ENCODE assay signal across 11 cellular contexts in genomic region chr1:19438552-19439196, GRCh38. TPM values are rescaled to one million over a fixed set of nuclear protein-coding genes. Genes with fewer than 3 reads are reported as not detected.
DNase-seq lines count a peak whose midpoint lies in the region; ATAC-seq and TF ChIP-seq lines count a peak whose summit lies in the region.
"Had no signal": no experiment of that assay in that cellular context is flagged by ENCODE, and none has a peak within 500 bp of the region (broad histone marks: within the 10 kb centered on the region; RNA-seq: fewer than 3 reads in every experiment).

No MANE protein-coding gene starts in this region.

- H4K91ac ChIP-seq in mesenchymal stem cell (ENCODE audit: low read length), result peak overlapping the region; percentile 79

- TF ChIP-seq CTCF in mammary epithelial cell (conservative IDR thresholded peaks at IDR 0.05 in 1 of 2, IDR thresholded peaks at IDR 0.05 in 1 of 2; ENCODE audit: extremely low read depth in 1 of 2, insufficient read depth in 1 of 2, low read depth in 1 of 2, low read length in 2 of 2) (no peak), testis (IDR thresholded peaks at IDR 0.05) (no peak), Caco-2 (IDR thresholded peaks at IDR 0.05; ENCODE audit: insufficient read depth in 1 of 2, low read depth in 1 of 2, low read length in 1 of 2, severe bottlenecking in 1 of 2, unreplicated experiment in 1 of 2) (no peak), GM23338 (conservative IDR thresholded peaks at IDR 0.05; ENCODE audit: low read depth in 2 of 2) (no peak)

- no peak for TF ChIP-seq POLR2A in testis (IDR thresholded peaks at IDR 0.05)

- H2BK120ac ChIP-seq in mesenchymal stem cell (ENCODE audit: low read depth, low read length), result peak overlapping the region; percentile 27

- H3K9me2 ChIP-seq in GM23338 (ENCODE audit: insufficient read depth), result no peaks in the 10 kb centered on the region

- no peak overlapping the region for H3K4ac ChIP-seq in mesenchymal stem cell (ENCODE audit: low read depth in 1 of 2, low read length in 2 of 2)

- H2BK15ac ChIP-seq in mesenchymal stem cell (ENCODE audit: low read depth, poor library complexity, severe bottlenecking), result no peak overlapping the region

- peak overlapping the region; percentile 8 for H3K4me2 ChIP-seq in mammary epithelial cell (ENCODE audit: insufficient read depth, low read depth, low read length)
- H3K4me2 ChIP-seq in mesenchymal stem cell (ENCODE audit: low read length, poor library complexity, severe bottlenecking), result no peak overlapping the region
- no peak overlapping the region for H3K4me2 ChIP-seq in GM23338

- peaks cover 95% of the 10 kb centered on the region for H3K79me2 ChIP-seq in mammary epithelial cell (ENCODE audit: insufficient read depth, low read length)
- peaks cover 100% of the 10 kb centered on the region for H3K79me2 ChIP-seq in GM23338 (replicated peaks; ENCODE audit: insufficient read depth)

- H2BK5ac ChIP-seq in mesenchymal stem cell (ENCODE audit: low read depth, low read length, poor library complexity, severe bottlenecking), result no peak overlapping the region

- H3K14ac ChIP-seq in mesenchymal stem cell (ENCODE audit: low read length in 2 of 2), result no peak overlapping the region

- H3K27ac ChIP-seq in mammary epithelial cell (ENCODE audit: insufficient read depth, low read depth, low read length) (peak overlapping the region; percentile 38), mesenchymal stem cell (ENCODE audit: low read length, poor library complexity, severe bottlenecking) (no peak overlapping the region), testis (peak overlapping the region; percentile 92 to 94), GM23338 (ENCODE audit: low read depth) (no peak overlapping the region)

- H3K23ac ChIP-seq in mesenchymal stem cell (ENCODE audit: low read length in 2 of 2), result no peak overlapping the region

- peak overlapping the region; percentile 5 to 74 for H2BK12ac ChIP-seq in mesenchymal stem cell (ENCODE audit: low read length in 2 of 2)

- H2AFZ ChIP-seq in mammary epithelial cell (ENCODE audit: low read depth, low read length) (no peak overlapping the region), mesenchymal stem cell (ENCODE audit: low read depth, low read length) (no peak overlapping the region), GM23338 (no peak overlapping the region)

- peak overlapping the region in 1 of 2 experiments; percentile 40 for H3K18ac ChIP-seq in mesenchymal stem cell (ENCODE audit: low read depth in 1 of 2, low read length in 2 of 2)

- H3K36me3 Mint-ChIP-seq in activated CD4-positive, alpha-beta T cell treated with anti-CD3 and anti-CD28 coated beads, Interleukin-2, amount 10 ng/mL, durations not matched to agents 24 days and 14 days (ENCODE audit: low read depth), result peaks cover 34% of the 10 kb centered on the region
- peaks cover 18% of the 10 kb centered on the region for H3K36me3 Mint-ChIP-seq in Caco-2 (ENCODE audit: insufficient read depth, unreplicated experiment)
- peaks cover 10% of the 10 kb centered on the region; the same call in 2 of the 3 replicates for H3K36me3 Mint-ChIP-seq in GM23338 (ENCODE audit: low read depth)

- H3K4me3 ChIP-seq in mammary epithelial cell (replicated peaks in 1 of 3; ENCODE audit: insufficient read depth in 1 of 3, low read depth in 2 of 3, low read length in 3 of 3), result no peak overlapping the region
- H3K4me3 ChIP-seq in mesenchymal stem cell (ENCODE audit: insufficient read depth in 1 of 2, low read depth in 1 of 2, low read length in 2 of 2), result peak overlapping the region in 1 of 2 experiments; percentile 60
- no peak overlapping the region for H3K4me3 ChIP-seq in testis
- no peak overlapping the region for H3K4me3 ChIP-seq in Caco-2 (ENCODE audit: low read depth, low read length)
- no peak overlapping the region for H3K4me3 ChIP-seq in GM23338

- BruUV-seq in mammary epithelial cell (replicated peaks; lab: Mats Ljungman, UMichigan) (no TSS peak), Caco-2 (replicated peaks; lab: Mats Ljungman, UMichigan) (no TSS peak)

- peaks cover 65% of the 10 kb centered on the region for H3K4me1 Mint-ChIP-seq in activated CD4-positive, alpha-beta T cell treated with anti-CD3 and anti-CD28 coated beads, Interleukin-2, amount 10 ng/mL, durations not matched to agents 24 days and 14 days
- H3K4me1 Mint-ChIP-seq in Caco-2 (ENCODE audit: low read depth, unreplicated experiment) (peaks cover 6% of the 10 kb centered on the region), GM23338 (peaks cover 48% of the 10 kb centered on the region)

- peaks cover 63% of the 10 kb centered on the region for H3K4me1 ChIP-seq in mammary epithelial cell (ENCODE audit: insufficient read depth, low read length)
- H3K4me1 ChIP-seq in mesenchymal stem cell (ENCODE audit: control insufficient read depth, insufficient read depth, low read depth, low read length), result peaks cover 42% of the 10 kb centered on the region
- peaks cover 86% of the 10 kb centered on the region for H3K4me1 ChIP-seq in testis
- no peaks in the 10 kb centered on the region for H3K4me1 ChIP-seq in Caco-2
- peaks cover 34% of the 10 kb centered on the region for H3K4me1 ChIP-seq in GM23338 (ENCODE audit: insufficient read depth)

- peaks cover 8% of the 10 kb centered on the region; the same call in 1 of the 2 replicates for H3F3A ChIP-seq in GM23338 (replicated peaks; ENCODE audit: low read depth)

- H3K79me1 ChIP-seq in mesenchymal stem cell (replicated peaks; ENCODE audit: low read length, poor library complexity, severe bottlenecking), result peaks cover 6% of the 10 kb centered on the region

- in situ Hi-C loops in mammary epithelial cell (cut with MboI; ENCODE audit: low sequenced_read_pairs in 2 of 2), result no loop called here

- no peak overlapping the region for H3K9ac ChIP-seq in mammary epithelial cell (ENCODE audit: insufficient read depth, low read length)
- H3K9ac ChIP-seq in mesenchymal stem cell (ENCODE audit: low read length), result peak overlapping the region; percentile 78

- intact Hi-C loops in activated CD4-positive, alpha-beta T cell treated with anti-CD3 and anti-CD28 coated beads, Interleukin-2, amount 10 ng/mL, durations not matched to agents 24 days and 14 days (cut with micrococcal nuclease), result loop anchor here (5.0 kb wide), 1 partner anchor 39 kb away; no protein-coding TSS in a partner anchor
- intact Hi-C loops in mammary epithelial cell (cut with micrococcal nuclease) (no loop called here), testis (cut with DNase I; ENCODE audit: low total_unique reads) (no loop called here), Caco-2 (cut with micrococcal nuclease; ENCODE audit: unreplicated experiment) (no loop called here)

- dilution Hi-C loops in mammary epithelial cell (cut with HindIII; ENCODE audit: low sequenced_read_pairs), result loop anchor here (10.0 kb wide), 1 partner anchor 46 kb away; the partner anchor contains the start of gene CAPZB

- H4K20me1 ChIP-seq in mammary epithelial cell (ENCODE audit: insufficient read depth, low read length) (peaks cover 2% of the 10 kb centered on the region), GM23338 (replicated peaks; ENCODE audit: insufficient read depth) (peaks cover 89% of the 10 kb centered on the region)

- no peak for ATAC-seq in GM23338
- ATAC-seq: activated CD4-positive, CD25-positive, alpha-beta regulatory T cell treated with anti-CD3 and anti-CD28 coated beads, Interleukin-2, amount 50 U/mL, for 24 hours; stimulated activated naive CD8-positive, alpha-beta T cell treated with anti-CD3 and anti-CD28 coated beads, Interleukin-15, Interleukin-2, amounts not matched to agents 100 U/mL and 50 U/mL, for 24 hours had no signal

- no peaks in the 10 kb centered on the region for H3K27me3 Mint-ChIP-seq in activated CD4-positive, alpha-beta T cell treated with anti-CD3 and anti-CD28 coated beads, Interleukin-2, amount 10 ng/mL, durations not matched to agents 24 days and 14 days
- H3K27me3 Mint-ChIP-seq in Caco-2 (ENCODE audit: insufficient read depth, unreplicated experiment) (no peaks in the 10 kb centered on the region), GM23338 (ENCODE audit: insufficient read depth, low read depth, poor library complexity) (peaks cover 11% of the 10 kb centered on the region)

- peak overlapping the region; percentile 63 for H3K27ac Mint-ChIP-seq in activated CD4-positive, alpha-beta T cell treated with anti-CD3 and anti-CD28 coated beads, Interleukin-2, amount 10 ng/mL, durations not matched to agents 24 days and 14 days
- no peak overlapping the region for H3K27ac Mint-ChIP-seq in Caco-2 (ENCODE audit: unreplicated experiment)
- no peak overlapping the region; the same call in 1 of the 2 replicates for H3K27ac Mint-ChIP-seq in GM23338

- 55% methylated on average over 6 of the region's 18 CpGs for WGBS in mammary epithelial cell (ENCODE audit: low coverage, missing lambda C conversion rate)
- WGBS in mesenchymal stem cell, result 91% methylated on average over 15 of the region's 18 CpGs
- WGBS in testis, 2 donors, result 49 to 54% methylated on average over 16 to 18 of the region's 18 CpGs

- POLR2A ChIA-PET in Caco-2 (lab: Charles Lee), result no interaction called here

- H3K36me3 ChIP-seq in mammary epithelial cell (ENCODE audit: insufficient read depth, low read length) (no peaks in the 10 kb centered on the region), mesenchymal stem cell (ENCODE audit: control insufficient read depth in 1 of 2, insufficient read depth in 2 of 2, low read depth in 1 of 2, low read length in 2 of 2) (peaks cover 18 to 26% of the 10 kb centered on the region in 2 experiments), testis (ENCODE audit: low read depth, missing control alignments) (no peaks in the 10 kb centered on the region), Caco-2 (ENCODE audit: control insufficient read depth, insufficient read depth, low read length) (no peaks in the 10 kb centered on the region), GM23338 (ENCODE audit: insufficient read depth) (no peaks in the 10 kb centered on the region)

- H3K9me3 ChIP-seq in mammary epithelial cell (replicated peaks; ENCODE audit: insufficient read depth, low read length), result no peaks in the 10 kb centered on the region
- no peaks in the 10 kb centered on the region for H3K9me3 ChIP-seq in mesenchymal stem cell (ENCODE audit: control insufficient read depth, low read length)
- no peaks in the 10 kb centered on the region for H3K9me3 ChIP-seq in testis
- H3K9me3 ChIP-seq in Caco-2, result no peaks in the 10 kb centered on the region

- peak overlapping the region; percentile 79 for H2AK5ac ChIP-seq in mesenchymal stem cell (ENCODE audit: low read length, severe bottlenecking)

- H3K4me3 Mint-ChIP-seq in activated CD4-positive, alpha-beta T cell treated with anti-CD3 and anti-CD28 coated beads, Interleukin-2, amount 10 ng/mL, durations not matched to agents 24 days and 14 days, result no peak overlapping the region
- H3K4me3 Mint-ChIP-seq in Caco-2 (ENCODE audit: unreplicated experiment) (no peak overlapping the region), GM23338 (no peak overlapping the region)

- peak overlapping the region; percentile 19 for H4K8ac ChIP-seq in mesenchymal stem cell (ENCODE audit: low read length)

- H3K9me3 Mint-ChIP-seq in activated CD4-positive, alpha-beta T cell treated with anti-CD3 and anti-CD28 coated beads, Interleukin-2, amount 10 ng/mL, durations not matched to agents 24 days and 14 days, result no peaks in the 10 kb centered on the region
- H3K9me3 Mint-ChIP-seq in Caco-2 (ENCODE audit: unreplicated experiment), result no peaks in the 10 kb centered on the region
- H3K9me3 Mint-ChIP-seq in GM23338, result no peaks in the 10 kb centered on the region

- no peak for DNase-seq in activated CD4-positive, alpha-beta T cell treated with anti-CD3 and anti-CD28 coated beads, Interleukin-2, amount 10 ng/mL, durations not matched to agents 24 days and 14 days
- no peak for DNase-seq in activated CD4-positive, alpha-beta T cell treated with anti-CD3 and anti-CD28 coated beads, Interleukin-2, amount 50 U/mL, for 48 hours
- peak; percentile 50 for DNase-seq in mammary epithelial cell
- no peak for DNase-seq in mesenchymal stem cell
- DNase-seq in testis, result no peak
- DNase-seq in NCI-H187 treated with DMSO at 0.1 percent for 48 hours (lab: John Stamatoyannopoulos, UW), result no peak
- no peak for DNase-seq in Caco-2
- no peak for DNase-seq in GM23338 (ENCODE audit: low spot score)
- DNase-seq: MM.1S; stimulated activated naive CD8-positive, alpha-beta T cell treated with anti-CD3 and anti-CD28 coated beads, Interleukin-15, Interleukin-2, amounts not matched to agents 100 U/mL and 50 U/mL, for 24 hours had no signal

- H3K27me3 ChIP-seq in mammary epithelial cell (ENCODE audit: insufficient read depth, low read length), result no peaks in the 10 kb centered on the region
- no peaks in the 10 kb centered on the region for H3K27me3 ChIP-seq in mesenchymal stem cell (ENCODE audit: control insufficient read depth in 1 of 2, insufficient read depth in 1 of 2, low read length in 2 of 2)
- no peaks in the 10 kb centered on the region for H3K27me3 ChIP-seq in testis
- H3K27me3 ChIP-seq in Caco-2 (replicated peaks; ENCODE audit: control insufficient read depth, insufficient read depth, low read length), result no peaks in the 10 kb centered on the region
- H3K27me3 ChIP-seq in GM23338 (ENCODE audit: insufficient read depth), result no peaks in the 10 kb centered on the region

- CTCF ChIA-PET in mammary epithelial cell (lab: Charles Lee; ENCODE audit: low non-redundant PET), result no interaction called here
- CTCF ChIA-PET in Caco-2 (lab: Charles Lee), result interaction anchor here (1.8 kb wide), 1 partner anchor 144 kb away, joined by 5 read pairs; no protein-coding TSS in a partner anchor

RNA-seq across cellular contexts. Expression of gene CAPZB, which starts 46.7 kb away (rescaled TPM):
- 291 and 297 TPM in 2 replicates for total RNA-seq in activated CD4-positive, alpha-beta T cell treated with anti-CD3 and anti-CD28 coated beads, Interleukin-2, amount 10 ng/mL, durations not matched to agents 24 days and 14 days
- 100 to 1,000 TPM; 134 to 309 TPM for total RNA-seq in mammary epithelial cell
- polyA plus RNA-seq in mammary epithelial cell, result 337 TPM
- polyA minus RNA-seq in mammary epithelial cell, result 222 TPM
- 431 TPM for polyA plus RNA-seq in mesenchymal stem cell (2013, experiment 1 of 2)
- 426 TPM for polyA plus RNA-seq in mesenchymal stem cell (2013, experiment 2 of 2)
- total RNA-seq in testis, result 100 to 1,000 TPM; 147 to 207 TPM
- 502 TPM for polyA plus RNA-seq in testis (ENCODE audit: insufficient read depth, low read depth, low replicate concordance)
- 205 and 223 TPM in 2 replicates for total RNA-seq in Caco-2 (2022)
- 183 and 195 TPM in 2 replicates for total RNA-seq in GM23338 (2014; rRNA removed; shearing (Covaris generic))
- polyA plus RNA-seq in GM23338 (2016; fragmentation: Nextera tagmentation; extraction: Ambion mirVana), result 320 and 348 TPM in 2 replicates

Comparison
In these comparisons a context has a peak if more than half of its experiments do, and no peak if none do; other contexts are left out.
1. H3K27ac ChIP-seq: peak in mammary epithelial cell (single experiment) and testis (2 of 2); none in mesenchymal stem cell (single experiment) and GM23338 (single experiment).